In genomic region chr22:37301144-37301820, GRCh38 we compare ENCODE assay signal across 10 cellular contexts. TPM values are rescaled to one million over a fixed set of nuclear protein-coding genes. Genes with fewer than 3 reads are reported as not detected.
DNase-seq lines count a peak whose midpoint lies in the region; ATAC-seq, FAIRE-seq and TF ChIP-seq lines count a peak whose summit lies in the region.
"Had no signal": no experiment of that assay in that cellular context is flagged by ENCODE, and none has a peak within 500 bp of the region (broad histone marks: within the 10 kb centered on the region; RNA-seq: fewer than 3 reads in every experiment).

No MANE protein-coding gene starts in this region.

- TF ChIP-seq POLR2A in GM12891 (IDR thresholded peaks at IDR 0.05; ENCODE audit: low read depth, low read length): no peak

- POLR2A ChIA-PET in activated CD4-positive, alpha-beta memory T cell treated with anti-CD3 and anti-CD28 coated beads, Interleukin-2, amount 10 ng/mL, durations not matched to agents 7 days and 5 days (lab: Charles Lee): interaction anchor here (0.9 to 8.2 kb wide), 8 partner anchors 9 to 185 kb away, joined by 3 to 80 read pairs (median 5); partner anchors contain the start of genes CYTH4, MFNG and RAC2

- H3K4me3 Mint-ChIP-seq in CD14-positive monocyte (peak overlapping the region; percentile 9 to 70), naive B cell (peak overlapping the region in 4 of 8 donors; percentile 55 to 75 (median 67))
- H3K4me3 Mint-ChIP-seq in activated CD4-positive, alpha-beta memory T cell treated with anti-CD3 and anti-CD28 coated beads, Interleukin-2, amount 10 ng/mL, durations not matched to agents 7 days and 5 days: peak overlapping the region; percentile 62

- H3K27ac Mint-ChIP-seq in CD14-positive monocyte: peak overlapping the region; percentile 91 to 99 (median 97)
- peak overlapping the region; percentile 91 for H3K27ac Mint-ChIP-seq in activated CD4-positive, alpha-beta memory T cell treated with anti-CD3 and anti-CD28 coated beads, Interleukin-2, amount 10 ng/mL, durations not matched to agents 7 days and 5 days
- peak overlapping the region; percentile 58 to 93 (median 86) for H3K27ac Mint-ChIP-seq in naive B cell

- H3K36me3 Mint-ChIP-seq in CD14-positive monocyte: peaks cover 93 to 99% of the 10 kb centered on the region in 2 donors
- H3K36me3 Mint-ChIP-seq in activated CD4-positive, alpha-beta memory T cell treated with anti-CD3 and anti-CD28 coated beads, Interleukin-2, amount 10 ng/mL, durations not matched to agents 7 days and 5 days (ENCODE audit: low read depth): peaks cover 93% of the 10 kb centered on the region
- peaks cover 17 to 33% of the 10 kb centered on the region in 2 donors for H3K36me3 Mint-ChIP-seq in naive B cell

- ATAC-seq in naive B cell (ENCODE audit: low read depth in 2 of 2) (no peak), HG02678 (IDR thresholded peaks at IDR 0.05; ENCODE audit: unreplicated experiment) (no peak)

- no peak for DNase-seq in CD14-positive monocyte (ENCODE audit: low spot score)
- DNase-seq in GM12891 (ENCODE audit: insufficient read length, low spot score): no peak
- DNase-seq in activated CD4-positive, alpha-beta memory T cell treated with anti-CD3 and anti-CD28 coated beads, Interleukin-2, amount 10 ng/mL, durations not matched to agents 7 days and 5 days: no peak
- DNase-seq in naive B cell: no peak
- DNase-seq in NCI-H524 (lab: John Stamatoyannopoulos, UW): no peak
- DNase-seq in D341Med (ENCODE audit: low spot score): no peak
- DNase-seq in C1 segment of cervical spinal cord (lab: John Stamatoyannopoulos, UW): no peak
- DNase-seq: foreskin melanocyte, PC-9 had no signal

- no peak for TF ChIP-seq CTCF in CD14-positive monocyte (IDR thresholded peaks at IDR 0.05)

- peak; percentile 84 for FAIRE-seq in GM12891 (lab: Jason Lieb, UNC)

- intact Hi-C loops in CD14-positive monocyte (cut with micrococcal nuclease): loop anchor here in 1 of 2 donors (2.0 to 5.0 kb wide), 2 partner anchors 16 to 34 kb away; no protein-coding TSS in a partner anchor

- H3K4me1 Mint-ChIP-seq in CD14-positive monocyte (peaks cover 97% of the 10 kb centered on the region), naive B cell (peaks cover 56 to 68% (median 64%) of the 10 kb centered on the region in 3 donors)
- H3K4me1 Mint-ChIP-seq in activated CD4-positive, alpha-beta memory T cell treated with anti-CD3 and anti-CD28 coated beads, Interleukin-2, amount 10 ng/mL, durations not matched to agents 7 days and 5 days: peaks cover 90% of the 10 kb centered on the region

- H3K9me3 Mint-ChIP-seq in CD14-positive monocyte (peaks cover 0 to 4% (median 0%) of the 10 kb centered on the region in 7 donors), naive B cell (no peaks in the 10 kb centered on the region)
- H3K9me3 Mint-ChIP-seq in activated CD4-positive, alpha-beta memory T cell treated with anti-CD3 and anti-CD28 coated beads, Interleukin-2, amount 10 ng/mL, durations not matched to agents 7 days and 5 days: no peaks in the 10 kb centered on the region

- H3K27me3 Mint-ChIP-seq in CD14-positive monocyte (ENCODE audit: low read depth in 3 of 3) (peaks cover 0 to 4% (median 2%) of the 10 kb centered on the region in 3 donors), naive B cell (no peaks in the 10 kb centered on the region)
- H3K27me3 Mint-ChIP-seq in activated CD4-positive, alpha-beta memory T cell treated with anti-CD3 and anti-CD28 coated beads, Interleukin-2, amount 10 ng/mL, durations not matched to agents 7 days and 5 days: no peaks in the 10 kb centered on the region

- CTCF ChIA-PET in activated CD4-positive, alpha-beta memory T cell treated with anti-CD3 and anti-CD28 coated beads, Interleukin-2, amount 10 ng/mL, durations not matched to agents 7 days and 5 days (lab: Charles Lee): interaction anchor here (0.7 to 2.3 kb wide), 4 partner anchors 14 to 57 kb away, joined by 4 to 6 read pairs (median 4); partner anchors contain the start of gene RAC2

TF ChIP-seq in GM12891, 5 proteins besides CTCF, POLR2A, EP300 and RAD21:
- TF ChIP-seq POLR2AphosphoS5 (IDR thresholded peaks at IDR 0.05; ENCODE audit: low read depth, low read length): no peak

RNA-seq across cellular contexts. Expression of gene CYTH4, which starts 19.0 kb away (rescaled TPM):
- polyA plus RNA-seq in CD14-positive monocyte (10 to 100 TPM; 51.0 to 70.0 TPM), naive B cell (ENCODE audit: low read depth in 6 of 6) (10 to 100 TPM; 29.3 to 74.9 (median 46.1) TPM)
- 12.4 TPM for polyA plus RNA-seq in GM12891 (2012; ENCODE audit: low read depth, missing spikeins)
- total RNA-seq in activated CD4-positive, alpha-beta memory T cell treated with anti-CD3 and anti-CD28 coated beads, Interleukin-2, amount 10 ng/mL, durations not matched to agents 7 days and 5 days: 100 to 1,000 TPM; 114 to 126 TPM
- total RNA-seq: PC-9 had no signal

RNA-seq across cellular contexts. Expression of gene RAC2, which starts 57.2 kb away (rescaled TPM):
- polyA plus RNA-seq in CD14-positive monocyte: 100 to 1,000 TPM; 360 to 529 TPM
- 448 TPM for polyA plus RNA-seq in GM12891 (2012; ENCODE audit: low read depth, missing spikeins)
- 1,000 to 10,000 TPM in 1 of 2 experiments, 100 to 1,000 TPM in 1; 984 to 1,005 TPM for total RNA-seq in activated CD4-positive, alpha-beta memory T cell treated with anti-CD3 and anti-CD28 coated beads, Interleukin-2, amount 10 ng/mL, durations not matched to agents 7 days and 5 days
- 100 to 1,000 TPM; 671 to 842 (median 780) TPM for polyA plus RNA-seq in naive B cell (ENCODE audit: low read depth in 6 of 6)
